ENCODE assay signal across 8 cellular contexts in the genomic region with DNA sequence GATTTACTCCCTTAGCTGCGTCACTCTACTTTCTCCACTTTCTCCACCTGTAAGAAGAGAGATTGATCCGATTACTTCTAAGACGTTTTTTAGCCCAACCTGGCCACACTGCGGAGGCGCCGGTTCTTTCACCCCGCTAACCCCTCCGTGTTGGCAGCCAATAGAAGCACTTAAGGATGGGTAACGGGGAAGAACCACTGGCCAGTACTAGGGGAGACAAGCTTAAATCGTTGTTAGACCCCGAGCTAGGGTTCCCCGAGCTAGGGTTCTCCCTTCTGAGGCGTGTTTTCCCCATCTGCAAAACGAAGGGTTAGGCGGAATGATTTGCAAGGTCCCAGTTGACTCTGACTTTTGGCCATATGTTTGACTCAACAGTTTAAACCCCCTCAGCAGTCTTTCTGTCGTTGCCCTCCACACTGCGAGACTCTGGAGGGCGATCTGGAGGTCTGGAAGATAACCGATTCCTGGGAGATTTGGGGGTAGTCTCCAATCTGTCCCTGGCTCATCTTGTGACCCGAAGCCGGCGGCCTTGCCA. TPM values are rescaled to one million over a fixed set of nuclear protein-coding genes. Genes with fewer than 3 reads are reported as not detected.
DNase-seq lines count a peak whose midpoint lies in the region; ATAC-seq and TF ChIP-seq lines count a peak whose summit lies in the region.

No MANE protein-coding gene starts in this region.

- H3K27me3 ChIP-seq in OCI-LY1 (ENCODE audit: insufficient read depth, low read length) = no peaks in the 10 kb centered on the region
- no peaks in the 10 kb centered on the region for H3K27me3 ChIP-seq in mononuclear cell (ENCODE audit: insufficient read depth, low read length)

- peaks cover 7% of the 10 kb centered on the region for H3K9me3 Mint-ChIP-seq in dendritic cell treated with granulocyte-macrophage colony-stimulating factor and Interleukin-4, amounts not matched to agents 40 ng/mL and 50 ng/mL, for 4 days

- peak overlapping the region; percentile 92 for H3K4me3 ChIP-seq in OCI-LY1 (ENCODE audit: low read depth, low read length, poor library complexity, severe bottlenecking)
- peak overlapping the region; percentile 92 for H3K4me3 ChIP-seq in mononuclear cell (ENCODE audit: low read length)

- peak in 3 of 4 experiments; percentile 16 to 28 (median 18) for DNase-seq in activated CD4-positive, CD25-positive, alpha-beta regulatory T cell (lab: John Stamatoyannopoulos, UW)
- DNase-seq in HEK293T (ENCODE audit: extremely low spot score) (peak; percentile 15), NCI-H187 treated with DMSO at 0.1 percent for 48 hours (lab: John Stamatoyannopoulos, UW) (no peak), NCI-H1930 (lab: John Stamatoyannopoulos, UW) (no peak)

- no peak overlapping the region for H2AFZ ChIP-seq in OCI-LY1 (ENCODE audit: low read length)

- H3K27ac ChIP-seq in OCI-LY1 (ENCODE audit: low read depth, low read length, poor library complexity, severe bottlenecking) = peak overlapping the region; percentile 80

- TF ChIP-seq CTCF in OCI-LY1 (IDR thresholded peaks at IDR 0.05; ENCODE audit: low read length) = peak; percentile 16; the same call in 1 of the 2 replicates

- H3K4me2 ChIP-seq in OCI-LY1 (ENCODE audit: low read length) = peak overlapping the region; percentile 87

- no peaks in the 10 kb centered on the region for H3K9me2 ChIP-seq in OCI-LY1 (ENCODE audit: low read depth, low read length)

- intact Hi-C loops in dendritic cell treated with granulocyte-macrophage colony-stimulating factor and Interleukin-4, amounts not matched to agents 40 ng/mL and 50 ng/mL, for 4 days (cut with micrococcal nuclease) = loop anchor here (2.0 kb wide), 2 partner anchors 72 to 328 kb away; partner anchors contain the start of gene GLCCI1

- H3K36me3 ChIP-seq in OCI-LY1 (ENCODE audit: insufficient read depth, low read length) = peaks cover 22% of the 10 kb centered on the region

- no peaks in the 10 kb centered on the region for H4K20me1 ChIP-seq in OCI-LY1 (ENCODE audit: insufficient read depth, low read length)

- ATAC-seq in activated CD4-positive, CD25-positive, alpha-beta regulatory T cell treated with anti-CD3 and anti-CD28 coated beads, Interleukin-2, amount 50 U/mL, for 24 hours = no peak

- peaks cover 24% of the 10 kb centered on the region for H3K79me2 ChIP-seq in OCI-LY1 (ENCODE audit: insufficient read depth, low read length)

- POLR2A ChIA-PET in HEK293T (lab: Yijun Ruan, JAX) = interaction anchor here (1.0 to 1.7 kb wide), 6 partner anchors 12 to 573 kb away, joined by 3 to 9 read pairs (median 4); no protein-coding TSS in a partner anchor

- peak overlapping the region; percentile 95 for H3K27ac Mint-ChIP-seq in dendritic cell treated with granulocyte-macrophage colony-stimulating factor and Interleukin-4, amounts not matched to agents 40 ng/mL and 50 ng/mL, for 4 days

- H3K9ac ChIP-seq in OCI-LY1 (ENCODE audit: low read length) = peak overlapping the region; percentile 87

- CTCF ChIA-PET in HEK293T (lab: Yijun Ruan, JAX) = interaction anchor here (0.6 to 1.0 kb wide), 2 partner anchors 12 to 15 kb away, joined by 5 read pairs; no protein-coding TSS in a partner anchor

- H3K4me1 ChIP-seq in OCI-LY1 (ENCODE audit: insufficient read depth, low read length, severe bottlenecking) = peaks cover 30% of the 10 kb centered on the region
- H3K4me1 ChIP-seq in mononuclear cell (ENCODE audit: insufficient read depth, low read length) = peaks cover 22% of the 10 kb centered on the region

- peaks cover 21% of the 10 kb centered on the region for H3K4me1 Mint-ChIP-seq in dendritic cell treated with granulocyte-macrophage colony-stimulating factor and Interleukin-4, amounts not matched to agents 40 ng/mL and 50 ng/mL, for 4 days (ENCODE audit: low read depth)

- no peaks in the 10 kb centered on the region for H3F3A ChIP-seq in OCI-LY1 (ENCODE audit: insufficient read depth, low read length)

- H3K36me3 Mint-ChIP-seq in dendritic cell treated with granulocyte-macrophage colony-stimulating factor and Interleukin-4, amounts not matched to agents 40 ng/mL and 50 ng/mL, for 4 days (ENCODE audit: low read depth) = peaks cover 43% of the 10 kb centered on the region

- no peaks in the 10 kb centered on the region for H3K27me3 Mint-ChIP-seq in dendritic cell treated with granulocyte-macrophage colony-stimulating factor and Interleukin-4, amounts not matched to agents 40 ng/mL and 50 ng/mL, for 4 days

- peak overlapping the region; percentile 94 for H3K4me3 Mint-ChIP-seq in dendritic cell treated with granulocyte-macrophage colony-stimulating factor and Interleukin-4, amounts not matched to agents 40 ng/mL and 50 ng/mL, for 4 days

- H3K9me3 ChIP-seq in OCI-LY1 (ENCODE audit: low read length) = no peaks in the 10 kb centered on the region
- H3K9me3 ChIP-seq in mononuclear cell (ENCODE audit: low read depth, low read length) = no peaks in the 10 kb centered on the region

TF ChIP-seq in HEK293T, 16 proteins besides CTCF, POLR2A, EP300 and RAD21:
- no peak for TF ChIP-seq CTBP1 (IDR thresholded peaks at IDR 0.05; ENCODE audit: borderline replicate concordance)
- TF ChIP-seq L3MBTL2 (conservative IDR thresholded peaks at IDR 0.05) = peak; percentile 8; the same call in 1 of the 2 replicates
TF ChIP-seq in HEK293T: peak in this region for 1.

RNA-seq across cellular contexts. Expression of gene UMAD1, which starts 0.6 kb away (rescaled TPM):
- 8.2 TPM for total RNA-seq in mononuclear cell

Comparison
In these comparisons a context has a peak if more than half of its experiments do, and no peak if none do; other contexts are left out.
1. DNase-seq: peak in activated CD4-positive, CD25-positive, alpha-beta regulatory T cell (3 of 4) and HEK293T (single experiment); none in NCI-H187 treated with DMSO at 0.1 percent for 48 hours (single experiment) and NCI-H1930 (0 of 2).